In genomic region chr2:94964193-94964592, GRCh38 we compare ENCODE assay signal across 31 cellular contexts.
"Had no signal": no experiment of that assay in that cellular context is flagged by ENCODE, and none has a peak within 500 bp of the region (broad histone marks: within the 10 kb centered on the region; RNA-seq: fewer than 3 reads in every experiment).

No MANE protein-coding gene starts in this region.

- H3K27ac Mint-ChIP-seq: dendritic cell treated with granulocyte-macrophage colony-stimulating factor and Interleukin-4, amounts not matched to agents 40 ng/mL and 50 ng/mL, for 4 days; endodermal cell; mesothelial cell of epicardium; naive B cell; natural killer cell treated with Interleukin-12 subunit alpha and Interleukin-12 subunit beta and Interleukin-15 and Interleukin-18, amount 100 ng/mL, for 72 hours; type B pancreatic cell had no signal

- H3K36me3 ChIP-seq: gastrocnemius medialis, neutrophil, pancreas, tibial artery had no signal

- H3K27ac ChIP-seq: epithelial cell of prostate, gastrocnemius medialis, neutrophil, pancreas, testis, tibial artery had no signal

- H3K9me3 ChIP-seq: gastrocnemius medialis, mucosa of descending colon, neutrophil, pancreas, testis, tibial artery had no signal

- H3K4me1 Mint-ChIP-seq: endodermal cell, mesothelial cell of epicardium, naive B cell, neural crest cell had no signal

- H3K4me2 ChIP-seq: smooth muscle cell had no signal

- ATAC-seq: esophagus mucosa; gastrocnemius medialis; left ventricle myocardium superior; mucosa of descending colon; pancreas; sciatic nerve; stimulated activated naive CD8-positive, alpha-beta T cell treated with anti-CD3 and anti-CD28 coated beads, Interleukin-15, Interleukin-2, amounts not matched to agents 100 U/mL and 50 U/mL, for 24 hours had no signal

- H3K27me3 ChIP-seq: testis had no signal

- H3K9me3 Mint-ChIP-seq: dendritic cell treated with granulocyte-macrophage colony-stimulating factor and Interleukin-4, amounts not matched to agents 40 ng/mL and 50 ng/mL, for 4 days; mesothelial cell of epicardium; natural killer cell treated with Interleukin-12 subunit alpha and Interleukin-12 subunit beta and Interleukin-15 and Interleukin-18, amount 100 ng/mL, for 72 hours; neural crest cell; type B pancreatic cell had no signal

- FAIRE-seq: keratinocyte, pancreas had no signal

- H3K36me3 Mint-ChIP-seq: mesothelial cell of epicardium; naive B cell; natural killer cell treated with Interleukin-12 subunit alpha and Interleukin-12 subunit beta and Interleukin-15 and Interleukin-18, amount 100 ng/mL, for 72 hours; type B pancreatic cell had no signal

- H3K4me3 Mint-ChIP-seq: dendritic cell treated with granulocyte-macrophage colony-stimulating factor and Interleukin-4, amounts not matched to agents 40 ng/mL and 50 ng/mL, for 4 days; endodermal cell; mesothelial cell of epicardium; naive B cell; natural killer cell treated with Interleukin-12 subunit alpha and Interleukin-12 subunit beta and Interleukin-15 and Interleukin-18, amount 100 ng/mL, for 72 hours; neural crest cell; type B pancreatic cell had no signal

- H3K4me3 ChIP-seq: gastrocnemius medialis, lung, mucosa of descending colon, pancreas, smooth muscle cell, testis, tibial artery had no signal

- H3K4me1 ChIP-seq: gastrocnemius medialis, pancreas, testis, tibial artery had no signal

- DNase-seq: effector CD8-positive, alpha-beta T cell; endodermal cell; foreskin fibroblast; gastrocnemius medialis; head of caudate nucleus; left ventricle myocardium superior; mesenchymal stem cell; mucosa of descending colon; naive B cell; pancreas; retina; stimulated activated CD4-positive, alpha-beta T cell treated with anti-CD3 and anti-CD28 coated beads, Interleukin-12 subunit alpha, Interleukin-12 subunit beta, amount 100 ng/mL, for 4 hours; stimulated activated CD4-positive, alpha-beta T cell treated with anti-CD3 and anti-CD28 coated beads, Interleukin-1b, Interleukin-23, amount 100 ng/mL, for 48 hours; stimulated activated CD4-positive, alpha-beta T cell treated with anti-CD3 and anti-CD28 coated beads, Interleukin-4, amount 100 ng/mL, for 1 hour; stimulated activated CD8-positive, alpha-beta memory T cell treated with anti-CD3 and anti-CD28 coated beads, Interleukin-4, amount 100 ng/mL, for 48 hours; stimulated activated naive CD8-positive, alpha-beta T cell treated with anti-CD3 and anti-CD28 coated beads, Interleukin-15, Interleukin-2, amounts not matched to agents 100 U/mL and 50 U/mL, for 24 hours; substantia nigra; testis; tibial artery had no signal
